Comparison of ENCODE assay signal across 1 cellular context in the genomic region with DNA sequence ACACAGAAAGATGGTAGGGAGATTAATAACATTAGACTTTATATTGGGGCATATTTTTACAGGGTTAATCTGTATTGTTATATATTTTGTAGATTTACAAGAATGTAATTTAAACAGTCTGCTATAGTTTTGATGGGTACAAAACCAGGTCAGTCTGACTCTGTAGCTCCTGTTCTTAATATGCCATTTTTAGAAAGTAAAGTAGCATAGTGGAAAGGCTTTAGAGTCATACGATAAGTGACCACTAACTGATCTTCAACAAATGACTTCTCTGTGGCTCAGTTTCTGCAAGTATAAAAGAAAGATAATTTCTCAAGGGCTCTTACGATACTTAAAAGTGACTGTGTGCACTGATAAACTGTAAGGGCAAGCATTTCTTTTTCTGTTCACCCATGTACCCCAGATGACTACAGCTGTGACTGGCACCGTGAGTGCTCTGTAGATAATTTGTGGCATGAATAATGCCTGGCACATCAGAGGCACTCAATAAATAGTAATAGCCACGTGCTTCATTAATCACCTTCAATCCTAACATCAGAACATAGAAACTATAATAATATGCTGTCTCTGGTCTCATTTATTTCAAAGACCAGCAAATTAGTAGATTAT.
A peak's percentile ranks its signal among the peaks of the same experiment; 100 is the strongest.
TF ChIP-seq lines count a peak whose summit lies in the region.

No MANE protein-coding gene starts in this region.

TF ChIP-seq in GM12878, 131 proteins besides CTCF, POLR2A, EP300 and RAD21:
- TF ChIP-seq NFYA (IDR thresholded peaks at IDR 0.05; ENCODE audit: borderline replicate concordance, low read depth, low read length) (no peak), ZNF24 (IDR thresholded peaks at IDR 0.05) (0 out of 2 replicates have a peak, but pooled peaks have one; percentile 9), RUNX3 (IDR thresholded peaks at IDR 0.05; ENCODE audit: low read length) (peak; percentile 23; the same call in 1 of the 2 replicates), NFIC (IDR thresholded peaks at IDR 0.05; ENCODE audit: low read depth, low read length) (0 out of 2 replicates have a peak, but pooled peaks have one; percentile 21), POLR2AphosphoS5 (IDR thresholded peaks at IDR 0.05; ENCODE audit: low read length) (peak; percentile 29; the same call in 1 of the 2 replicates), MEF2A (IDR thresholded peaks at IDR 0.05; ENCODE audit: insufficient read depth, low read depth, low read length) (no peak), SIX5 (IDR thresholded peaks at IDR 0.05; ENCODE audit: low read depth, low read length, severe bottlenecking) (no peak)
- TF ChIP-seq, protein P1, sequence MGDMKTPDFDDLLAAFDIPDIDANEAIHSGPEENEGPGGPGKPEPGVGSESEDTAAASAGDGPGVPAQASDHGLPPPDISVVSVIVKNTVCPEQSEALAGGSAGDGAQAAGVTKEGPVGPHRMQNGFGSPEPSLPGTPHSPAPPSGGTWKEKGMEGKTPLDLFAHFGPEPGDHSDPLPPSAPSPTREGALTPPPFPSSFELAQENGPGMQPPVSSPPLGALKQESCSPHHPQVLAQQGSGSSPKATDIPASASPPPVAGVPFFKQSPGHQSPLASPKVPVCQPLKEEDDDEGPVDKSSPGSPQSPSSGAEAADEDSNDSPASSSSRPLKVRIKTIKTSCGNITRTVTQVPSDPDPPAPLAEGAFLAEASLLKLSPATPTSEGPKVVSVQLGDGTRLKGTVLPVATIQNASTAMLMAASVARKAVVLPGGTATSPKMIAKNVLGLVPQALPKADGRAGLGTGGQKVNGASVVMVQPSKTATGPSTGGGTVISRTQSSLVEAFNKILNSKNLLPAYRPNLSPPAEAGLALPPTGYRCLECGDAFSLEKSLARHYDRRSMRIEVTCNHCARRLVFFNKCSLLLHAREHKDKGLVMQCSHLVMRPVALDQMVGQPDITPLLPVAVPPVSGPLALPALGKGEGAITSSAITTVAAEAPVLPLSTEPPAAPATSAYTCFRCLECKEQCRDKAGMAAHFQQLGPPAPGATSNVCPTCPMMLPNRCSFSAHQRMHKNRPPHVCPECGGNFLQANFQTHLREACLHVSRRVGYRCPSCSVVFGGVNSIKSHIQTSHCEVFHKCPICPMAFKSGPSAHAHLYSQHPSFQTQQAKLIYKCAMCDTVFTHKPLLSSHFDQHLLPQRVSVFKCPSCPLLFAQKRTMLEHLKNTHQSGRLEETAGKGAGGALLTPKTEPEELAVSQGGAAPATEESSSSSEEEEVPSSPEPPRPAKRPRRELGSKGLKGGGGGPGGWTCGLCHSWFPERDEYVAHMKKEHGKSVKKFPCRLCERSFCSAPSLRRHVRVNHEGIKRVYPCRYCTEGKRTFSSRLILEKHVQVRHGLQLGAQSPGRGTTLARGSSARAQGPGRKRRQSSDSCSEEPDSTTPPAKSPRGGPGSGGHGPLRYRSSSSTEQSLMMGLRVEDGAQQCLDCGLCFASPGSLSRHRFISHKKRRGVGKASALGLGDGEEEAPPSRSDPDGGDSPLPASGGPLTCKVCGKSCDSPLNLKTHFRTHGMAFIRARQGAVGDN (IDR thresholded peaks at IDR 0.05), result 0 out of 2 replicates have a peak, but pooled peaks have one; percentile 18
TF ChIP-seq in GM12878: peak in this region for 5.
